ENCODE assay signal across 8 cellular contexts in genomic region chr11:125494987-125495725, GRCh38. TPM values are rescaled to one million over a fixed set of nuclear protein-coding genes. Genes with fewer than 3 reads are reported as not detected.
DNase-seq lines count a peak whose midpoint lies in the region; ATAC-seq and TF ChIP-seq lines count a peak whose summit lies in the region.

No MANE protein-coding gene starts in this region.

- H3K36me3 Mint-ChIP-seq in endothelial cell (ENCODE audit: low read depth, unreplicated experiment) = peaks cover 4% of the 10 kb centered on the region

- peaks cover 7% of the 10 kb centered on the region for H3K27me3 Mint-ChIP-seq in endothelial cell (ENCODE audit: unreplicated experiment)

- 2 to 3% methylated on average over 50 to 55 of the region's 55 CpGs for WGBS in lung, 2 donors

- no peaks in the 10 kb centered on the region for H3K9me3 Mint-ChIP-seq in endothelial cell (ENCODE audit: unreplicated experiment)

- peak overlapping the region; percentile 98 for H3K4me3 Mint-ChIP-seq in endothelial cell (ENCODE audit: unreplicated experiment)

- H3K27me3 ChIP-seq in lung (ENCODE audit: control insufficient read depth, insufficient read depth) = no peaks in the 10 kb centered on the region

- H3K4me1 Mint-ChIP-seq in endothelial cell (ENCODE audit: unreplicated experiment) = peaks cover 13% of the 10 kb centered on the region

- DNase-seq in stimulated activated CD4-positive, alpha-beta T cell treated with anti-CD3 and anti-CD28 coated beads, Interleukin-2, amount 100 ng/mL, for 48 hours = peak; percentile 3 to 4
- no peak for DNase-seq in stimulated activated CD4-positive, alpha-beta T cell treated with anti-CD3 and anti-CD28 coated beads, Interleukin-4, amount 100 ng/mL, for 24 hours
- DNase-seq in endothelial cell (ENCODE audit: low spot score) (peak; percentile 48), lung (ENCODE audit: low spot score) (no peak), superior temporal gyrus (ENCODE audit: extremely low spot score) (peak; percentile 66)

- H3K9me3 ChIP-seq in lung (ENCODE audit: control insufficient read depth in 2 of 2, insufficient read depth in 1 of 2, low read length in 1 of 2) = no peaks in the 10 kb centered on the region

- TF ChIP-seq CTCF in VCaP (conservative IDR thresholded peaks at IDR 0.05) (no peak), endothelial cell (IDR thresholded peaks at IDR 0.05; ENCODE audit: unreplicated experiment) (no peak), lung (IDR thresholded peaks at IDR 0.05; ENCODE audit: control extremely low read depth, extremely low read depth) (no peak)

- no peak for ATAC-seq in lung (ENCODE audit: insufficient read depth, low FRiP score)
- ATAC-seq in HG03135 (IDR thresholded peaks at IDR 0.05; ENCODE audit: unreplicated experiment) = no peak
- ATAC-seq in GM19023 (IDR thresholded peaks at IDR 0.05; ENCODE audit: unreplicated experiment) = no peak

- peak overlapping the region; percentile 41 for H3K4me3 ChIP-seq in lung

- H3K4me1 ChIP-seq in lung (ENCODE audit: control insufficient read depth in 2 of 2, insufficient read depth in 2 of 2, low read length in 2 of 2) = peaks cover 0 to 7% of the 10 kb centered on the region in 2 donors

- H3K27ac ChIP-seq in VCaP = peak overlapping the region; percentile 47; the same call in 1 of the 2 replicates
- H3K27ac ChIP-seq in lung (ENCODE audit: low read depth in 1 of 2, low read length in 1 of 2) = peak overlapping the region in 1 of 2 donors; percentile 66

- peak overlapping the region; percentile 52 for H3K27ac Mint-ChIP-seq in endothelial cell (ENCODE audit: unreplicated experiment)

- no peaks in the 10 kb centered on the region for H3K36me3 ChIP-seq in lung (ENCODE audit: control insufficient read depth in 2 of 2, insufficient read depth in 2 of 2, low read length in 2 of 2)

RNA-seq across cellular contexts. Expression of gene FEZ1, which starts 0.9 kb away (rescaled TPM):
- total RNA-seq in endothelial cell (ENCODE audit: unreplicated experiment) (56.0 TPM), lung (10 to 100 TPM; 19.6 to 37.5 TPM)
- 10 to 100 TPM; 19.0 to 22.3 TPM for polyA plus RNA-seq in lung

Comparison
In these comparisons a context has a peak if more than half of its experiments do, and no peak if none do; other contexts are left out.
1. DNase-seq: peak in stimulated activated CD4-positive, alpha-beta T cell treated with anti-CD3 and anti-CD28 coated beads, Interleukin-2, amount 100 ng/mL, for 48 hours (2 of 2), endothelial cell (single experiment) and superior temporal gyrus (single experiment); none in stimulated activated CD4-positive, alpha-beta T cell treated with anti-CD3 and anti-CD28 coated beads, Interleukin-4, amount 100 ng/mL, for 24 hours (single experiment) and lung (single experiment).